22 cellular contexts compared by ENCODE assay signal in the genomic region with DNA sequence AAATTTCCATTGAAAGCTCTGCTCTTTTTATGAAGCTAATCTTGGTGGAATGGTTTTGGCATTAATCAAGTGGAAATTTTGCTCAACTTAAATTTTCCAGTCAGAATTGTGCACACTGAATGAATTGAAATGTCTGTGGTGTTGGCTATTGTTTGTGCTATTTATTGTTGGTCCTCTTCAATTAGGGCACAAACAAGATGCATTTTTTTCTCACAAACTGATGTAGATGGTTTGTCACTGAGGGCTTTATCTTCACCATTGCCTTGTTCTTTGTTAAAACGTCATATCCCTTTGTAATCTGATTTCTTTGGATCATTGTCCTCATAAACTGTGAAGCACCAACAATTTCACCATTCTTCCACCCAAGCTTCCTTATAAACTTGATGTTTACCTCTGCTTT.
"Had no signal": no experiment of that assay in that cellular context is flagged by ENCODE, and none has a peak within 500 bp of the region (broad histone marks: within the 10 kb centered on the region; RNA-seq: fewer than 3 reads in every experiment).

No MANE protein-coding gene starts in this region.

- H3K4me3 ChIP-seq: heart right ventricle, left ventricle myocardium inferior, lower lobe of right lung, pancreas, prostate gland, right lobe of liver, upper lobe of left lung, uterus had no signal

- DNase-seq: endodermal cell; erythroblast; foreskin keratinocyte; heart right ventricle; islet precursor cell; left cardiac atrium; left ventricle myocardium inferior; lower lobe of right lung; mesenchymal stem cell; naive B cell; occipital lobe; pancreas; retina; right lobe of liver; stimulated activated CD4-positive, alpha-beta T cell treated with anti-CD3 and anti-CD28 coated beads, Interleukin-1b, Interleukin-23, amount 100 ng/mL, for 48 hours; stimulated activated CD4-positive, alpha-beta T cell treated with anti-CD3 and anti-CD28 coated beads, Interleukin-4, amount 100 ng/mL, for 24 hours; upper lobe of left lung; uterus had no signal

- H3K36me3 ChIP-seq: heart right ventricle, left ventricle myocardium inferior, lower lobe of right lung, pancreas, prostate gland, right lobe of liver, upper lobe of left lung, uterus had no signal

- FAIRE-seq: colon, endothelial cell of umbilical vein, pancreas had no signal

- ATAC-seq: foreskin keratinocyte; heart right ventricle; left cardiac atrium; lower lobe of right lung; pancreas; right lobe of liver; stimulated activated memory B cell treated with anti-CD40 and anti-IgM and Interleukin-4, amounts not matched to agents 10 μg/mL and 1 μg/mL and 100 μg/mL, for 72 hours had no signal

- H3K9me3 ChIP-seq: lower lobe of right lung, pancreas, prostate gland, right lobe of liver, upper lobe of left lung, uterus had no signal

- H3K27ac ChIP-seq: foreskin keratinocyte, heart right ventricle, left ventricle myocardium inferior, lower lobe of right lung, pancreas, prostate gland, right lobe of liver, upper lobe of left lung, uterus had no signal

- H3K4me1 ChIP-seq: foreskin keratinocyte, heart right ventricle, left ventricle myocardium inferior, lower lobe of right lung, pancreas, prostate gland, right lobe of liver, upper lobe of left lung, uterus had no signal
